In genomic region chr12:77108707-77109106, GRCh38 we compare ENCODE assay signal across 19 cellular contexts.
"Had no signal": no experiment of that assay in that cellular context is flagged by ENCODE, and none has a peak within 500 bp of the region (broad histone marks: within the 10 kb centered on the region; RNA-seq: fewer than 3 reads in every experiment).

No MANE protein-coding gene starts in this region.

- ATAC-seq: K562, T-cell had no signal

- H3K27ac ChIP-seq: HL-60, KMS-11, RWPE1, SJCRH30 had no signal

- H3K9me3 ChIP-seq: SJCRH30 had no signal

- H3K4me3 ChIP-seq: K562, SJCRH30 had no signal

- H3K36me3 ChIP-seq: SJCRH30 had no signal

- DNase-seq: Kasumi-1, MM.1S, NCI-H1092 treated with DMSO at 0.1 percent for 48 hours, NCI-H1436 treated with DMSO at 0.1 percent for 48 hours, NCI-H1694, NCI-H187 treated with DMSO at 0.1 percent for 48 hours, NCI-H2029 treated with DMSO at 0.1 percent for 48 hours, NCI-H2227 treated with DMSO at 0.1 percent for 48 hours, NCI-H524, NCI-H69, NCI-H774, SHP77, SJCRH30, SW 1271, T-cell had no signal
